In the genomic region with DNA sequence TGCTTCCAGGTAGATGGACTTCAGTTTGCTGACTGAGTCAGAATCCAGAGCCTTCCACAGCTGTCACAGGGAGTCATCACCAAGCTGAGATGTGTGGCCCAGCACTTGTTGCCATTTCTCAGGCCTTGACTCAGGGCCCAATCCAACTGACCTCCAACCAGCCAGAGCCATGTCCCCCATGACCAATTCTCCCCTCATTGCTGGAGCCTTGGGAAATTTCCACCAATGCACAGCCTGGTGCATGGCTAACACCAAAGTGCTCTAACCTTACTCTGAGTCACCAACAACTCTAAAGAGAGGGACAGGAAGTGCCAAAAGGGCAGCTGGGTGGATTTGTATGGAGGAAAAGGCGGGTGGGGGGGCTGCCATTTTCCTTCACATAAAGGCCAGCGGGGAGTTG, we compare ENCODE assay signal across 17 cellular contexts.
"Had no signal": no experiment of that assay in that cellular context is flagged by ENCODE, and none has a peak within 500 bp of the region (broad histone marks: within the 10 kb centered on the region; RNA-seq: fewer than 3 reads in every experiment).

No MANE protein-coding gene starts in this region.

- DNase-seq: hippocampal formation; kidney; left ventricle myocardium inferior; mesendoderm; naive B cell; natural killer cell; nephron progenitor cell; ovary; right lobe of liver; stimulated activated CD4-positive, alpha-beta T cell treated with anti-CD3 and anti-CD28 coated beads, Interleukin-12 subunit alpha, Interleukin-12 subunit beta, amount 100 ng/mL, for 4 hours; stimulated activated CD4-positive, alpha-beta T cell treated with anti-CD3 and anti-CD28 coated beads, Interleukin-4, amount 100 ng/mL, for 4 hours; stimulated activated CD8-positive, alpha-beta memory T cell treated with anti-CD3 and anti-CD28 coated beads, Interleukin-4, amount 100 ng/mL, for 48 hours; stimulated activated naive CD4-positive, alpha-beta T cell treated with Interleukin-2 at 50 U/mL for 16 hours; stimulated activated naive CD8-positive, alpha-beta T cell treated with anti-CD3 and anti-CD28 coated beads, Interleukin-15, amount 100 ng/mL, for 72 hours; substantia nigra; uterus had no signal

- ATAC-seq: natural killer cell; right lobe of liver; stimulated activated memory B cell treated with anti-CD40 and anti-IgM and Interleukin-4, amounts not matched to agents 10 μg/mL and 1 μg/mL and 100 μg/mL, for 72 hours; stimulated activated naive CD8-positive, alpha-beta T cell treated with anti-CD3 and anti-CD28 coated beads, Interleukin-15, amount 100 ng/mL, for 72 hours had no signal
